ENCODE assay signal across 20 cellular contexts in the genomic region with DNA sequence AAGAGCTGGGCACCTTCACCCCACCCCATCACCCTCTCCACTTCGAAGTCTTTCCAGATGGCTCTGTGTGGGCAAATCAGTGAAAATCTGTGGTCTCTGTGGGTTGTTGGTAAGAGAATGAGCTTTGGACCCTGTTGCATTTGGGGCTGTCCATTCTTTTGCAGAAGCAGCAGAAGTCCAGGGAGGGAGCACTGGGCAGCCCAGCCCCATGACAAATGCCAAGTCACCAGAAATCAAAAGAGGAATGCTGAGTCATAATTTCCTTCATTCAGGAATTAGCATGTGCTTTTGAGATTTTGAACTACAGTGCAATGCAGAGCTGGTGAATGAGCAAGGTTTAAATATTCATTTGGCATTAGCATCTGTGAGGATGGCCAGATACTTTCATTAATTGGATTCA.
A peak's percentile ranks its signal among the peaks of the same experiment; 100 is the strongest.
DNase-seq lines count a peak whose midpoint lies in the region; ATAC-seq, FAIRE-seq and TF ChIP-seq lines count a peak whose summit lies in the region.
"Had no signal": no experiment of that assay in that cellular context is flagged by ENCODE, and none has a peak within 500 bp of the region (broad histone marks: within the 10 kb centered on the region; RNA-seq: fewer than 3 reads in every experiment).

No MANE protein-coding gene starts in this region.

- H3K4me3 Mint-ChIP-seq in activated CD8-positive, alpha-beta T cell treated with anti-CD3 and anti-CD28 coated beads for 36 hours: no peak overlapping the region
- H3K4me3 Mint-ChIP-seq: activated B cell treated with CpG ODN at 0.5 μM for 24 hours; activated CD8-positive, alpha-beta memory T cell treated with anti-CD3 and anti-CD28 coated beads, Interleukin-2, amount 10 ng/mL, durations not matched to agents 7 days and 5 days; CD4-positive, CD25-positive, alpha-beta regulatory T cell; effector memory CD8-positive, alpha-beta T cell had no signal

- H3K27me3 Mint-ChIP-seq in activated CD8-positive, alpha-beta T cell treated with anti-CD3 and anti-CD28 coated beads for 36 hours: no peaks in the 10 kb centered on the region
- H3K27me3 Mint-ChIP-seq: activated CD8-positive, alpha-beta memory T cell treated with anti-CD3 and anti-CD28 coated beads, Interleukin-2, amount 10 ng/mL, durations not matched to agents 7 days and 5 days had no signal

- no peak for ATAC-seq in activated CD8-positive, alpha-beta T cell treated with anti-CD3 and anti-CD28 coated beads for 36 hours
- ATAC-seq: activated CD8-positive, alpha-beta memory T cell treated with anti-CD3 and anti-CD28 coated beads, Interleukin-2, amount 10 ng/mL, durations not matched to agents 7 days and 5 days; effector memory CD8-positive, alpha-beta T cell; mucosa of descending colon had no signal

- TF ChIP-seq POLR2A in GM12891 (IDR thresholded peaks at IDR 0.05; ENCODE audit: low read depth, low read length): no peak

- TF ChIP-seq CTCF in activated CD8-positive, alpha-beta T cell treated with anti-CD3 and anti-CD28 coated beads for 36 hours (IDR thresholded peaks at IDR 0.05): no peak

- FAIRE-seq in GM12891 (lab: Jason Lieb, UNC): no peak

- H3K9me3 Mint-ChIP-seq in activated CD8-positive, alpha-beta T cell treated with anti-CD3 and anti-CD28 coated beads for 36 hours: no peaks in the 10 kb centered on the region
- H3K9me3 Mint-ChIP-seq: activated B cell treated with CpG ODN at 0.5 μM for 24 hours had no signal

- no peak overlapping the region for H3K27ac Mint-ChIP-seq in activated CD8-positive, alpha-beta T cell treated with anti-CD3 and anti-CD28 coated beads for 36 hours
- H3K27ac Mint-ChIP-seq: activated B cell treated with CpG ODN at 0.5 μM for 24 hours; activated CD8-positive, alpha-beta memory T cell treated with anti-CD3 and anti-CD28 coated beads, Interleukin-2, amount 10 ng/mL, durations not matched to agents 7 days and 5 days; CD4-positive, CD25-positive, alpha-beta regulatory T cell; effector memory CD8-positive, alpha-beta T cell had no signal

- DNase-seq in GM03348 (ENCODE audit: low spot score) (peak; percentile 50), SW480 (ENCODE audit: low spot score) (peak; percentile 75), fibroblast of gingiva (ENCODE audit: low read depth) (peak; percentile 84), renal cortical epithelial cell (ENCODE audit: low read depth) (peak; percentile 71), GM12891 (ENCODE audit: insufficient read length, low spot score) (no peak), T1000 (lab: John Stamatoyannopoulos, UW) (no peak)
- no peak for DNase-seq in activated CD8-positive, alpha-beta T cell treated with anti-CD3 and anti-CD28 coated beads for 36 hours
- DNase-seq: activated B cell treated with CpG ODN at 0.5 μM for 24 hours; activated CD8-positive, alpha-beta memory T cell treated with anti-CD3 and anti-CD28 coated beads, Interleukin-2, amount 10 ng/mL, durations not matched to agents 7 days and 5 days; activated gamma-delta T cell treated with Interleukin-2 at 50 U/mL for 16 hours; CD4-positive, CD25-positive, alpha-beta regulatory T cell; DMS79 treated with DMSO at 0.1 percent for 48 hours; effector memory CD8-positive, alpha-beta T cell; glutamatergic neuron; H7; islet precursor cell; mucosa of descending colon; NCI-H82; occipital lobe; sigmoid colon had no signal

- intact Hi-C loops in activated CD8-positive, alpha-beta T cell treated with anti-CD3 and anti-CD28 coated beads for 36 hours (cut with micrococcal nuclease): no loop called here

- no peaks in the 10 kb centered on the region for H3K4me1 Mint-ChIP-seq in activated CD8-positive, alpha-beta T cell treated with anti-CD3 and anti-CD28 coated beads for 36 hours (ENCODE audit: low read depth)
- H3K4me1 Mint-ChIP-seq: activated B cell treated with CpG ODN at 0.5 μM for 24 hours; activated CD8-positive, alpha-beta memory T cell treated with anti-CD3 and anti-CD28 coated beads, Interleukin-2, amount 10 ng/mL, durations not matched to agents 7 days and 5 days; CD4-positive, CD25-positive, alpha-beta regulatory T cell had no signal

- no peaks in the 10 kb centered on the region for H3K36me3 Mint-ChIP-seq in activated CD8-positive, alpha-beta T cell treated with anti-CD3 and anti-CD28 coated beads for 36 hours (ENCODE audit: low read depth)
- H3K36me3 Mint-ChIP-seq: activated CD8-positive, alpha-beta memory T cell treated with anti-CD3 and anti-CD28 coated beads, Interleukin-2, amount 10 ng/mL, durations not matched to agents 7 days and 5 days; CD4-positive, CD25-positive, alpha-beta regulatory T cell had no signal

- CTCF ChIA-PET in activated CD8-positive, alpha-beta T cell treated with anti-CD3 and anti-CD28 coated beads for 36 hours (lab: Charles Lee): no interaction called here

- POLR2A ChIA-PET in activated CD8-positive, alpha-beta T cell treated with anti-CD3 and anti-CD28 coated beads for 36 hours (lab: Charles Lee): no interaction called here

TF ChIP-seq in GM12891, 5 proteins besides CTCF, POLR2A, EP300 and RAD21:
- TF ChIP-seq POLR2AphosphoS5 (IDR thresholded peaks at IDR 0.05; ENCODE audit: low read depth, low read length) (no peak), PAX5 (IDR thresholded peaks at IDR 0.05; ENCODE audit: insufficient read depth, low read length, severe bottlenecking) (no peak), POU2F2 (IDR thresholded peaks at IDR 0.05; ENCODE audit: low read depth, low read length) (no peak), TAF1 (IDR thresholded peaks at IDR 0.05; ENCODE audit: low read depth, low read length) (no peak), SPI1 (IDR thresholded peaks at IDR 0.05; ENCODE audit: low read depth, low read length) (no peak)

Comparison
In these comparisons a context has a peak if more than half of its experiments do, and no peak if none do; other contexts are left out.
1. DNase-seq: peak in GM03348 (single experiment), SW480 (single experiment), fibroblast of gingiva (single experiment) and renal cortical epithelial cell (single experiment); none in GM12891 (single experiment), activated CD8-positive, alpha-beta T cell treated with anti-CD3 and anti-CD28 coated beads for 36 hours (single experiment) and T1000 (single experiment).